29 cellular contexts compared by ENCODE assay signal in genomic region chr2:113079123-113079522, GRCh38. TPM values are rescaled to one million over a fixed set of nuclear protein-coding genes. Genes with fewer than 3 reads are reported as not detected.
DNase-seq lines count a peak whose midpoint lies in the region; ATAC-seq and TF ChIP-seq lines count a peak whose summit lies in the region.
"Had no signal": no experiment of that assay in that cellular context is flagged by ENCODE, and none has a peak within 500 bp of the region (broad histone marks: within the 10 kb centered on the region; RNA-seq: fewer than 3 reads in every experiment).

No MANE protein-coding gene starts in this region.

- H3K9me3 ChIP-seq in RWPE2 (ENCODE audit: severe bottlenecking) (no peaks in the 10 kb centered on the region), smooth muscle cell (replicated peaks; ENCODE audit: low read depth) (no peaks in the 10 kb centered on the region), vagina (no peaks in the 10 kb centered on the region)
- H3K9me3 ChIP-seq: right atrium auricular region, upper lobe of left lung had no signal

- DNase-seq in Daoy (ENCODE audit: low read depth) (peak; percentile 39), RWPE2 (ENCODE audit: low spot score) (no peak), islet precursor cell (peak; percentile 38), smooth muscle cell (lab: John Stamatoyannopoulos, UW; ENCODE audit: unreplicated experiment) (no peak), NCI-H82 treated with DMSO at 0.1 percent for 48 hours (lab: John Stamatoyannopoulos, UW; ENCODE audit: unreplicated experiment) (no peak), GM10266 (ENCODE audit: extremely low spot score) (no peak), vagina (ENCODE audit: extremely low spot score in 2 of 2) (no peak), Ammon's horn (ENCODE audit: low spot score) (no peak)
- DNase-seq: activated CD4-positive, alpha-beta T cell treated with anti-CD3 and anti-CD28 coated beads, Interleukin-2, amount 10 ng/mL, durations not matched to agents 24 days and 14 days; activated naive CD8-positive, alpha-beta T cell treated with anti-CD3 and anti-CD28 coated beads for 36 hours; CD4-positive, CD25-positive, alpha-beta regulatory T cell; cerebellar nuclear complex; GF-D8; naive thymus-derived CD4-positive, alpha-beta T cell; NCI-H187; NCI-H774; occipital lobe; SHP77 treated with DMSO at 0.1 percent for 48 hours; stimulated activated naive CD8-positive, alpha-beta T cell treated with anti-CD3 and anti-CD28 coated beads, Interleukin-15, amount 100 ng/mL, for 72 hours; T-helper 1 cell had no signal

- intact Hi-C loops in vagina (cut with DNase I), result no loop called here

- H3K4me3 ChIP-seq in RWPE2 (ENCODE audit: severe bottlenecking) (no peak overlapping the region), smooth muscle cell (no peak overlapping the region), vagina (no peak overlapping the region)
- H3K4me3 ChIP-seq: right atrium auricular region, upper lobe of left lung had no signal

- no peak overlapping the region for H3K4me2 ChIP-seq in smooth muscle cell
- H3K4me2 ChIP-seq: KMS-11 had no signal

- H3K4me1 ChIP-seq in RWPE2 (ENCODE audit: insufficient read depth, poor library complexity, severe bottlenecking), result peaks cover 26% of the 10 kb centered on the region
- H3K4me1 ChIP-seq in smooth muscle cell (ENCODE audit: low read depth), result no peaks in the 10 kb centered on the region
- no peaks in the 10 kb centered on the region for H3K4me1 ChIP-seq in vagina
- H3K4me1 ChIP-seq: right atrium auricular region had no signal

- H3K27me3 ChIP-seq in RWPE2 (ENCODE audit: insufficient read depth, poor library complexity, severe bottlenecking) (no peaks in the 10 kb centered on the region), smooth muscle cell (ENCODE audit: low read depth) (peaks cover 36% of the 10 kb centered on the region), vagina (no peaks in the 10 kb centered on the region)
- H3K27me3 ChIP-seq: right atrium auricular region, upper lobe of left lung had no signal

- no peak overlapping the region for H3K9ac ChIP-seq in smooth muscle cell (ENCODE audit: low read depth)
- H3K9ac ChIP-seq: KMS-11 had no signal

- H3F3A ChIP-seq in smooth muscle cell (ENCODE audit: low read depth), result peaks cover 4% of the 10 kb centered on the region

- WGBS in smooth muscle cell (ENCODE audit: low lambda C conversion rate), result 70% methylated on average over 4 of the region's 4 CpGs

- H2AFZ ChIP-seq in smooth muscle cell (ENCODE audit: low read depth), result no peak overlapping the region

- H3K79me2 ChIP-seq in smooth muscle cell (ENCODE audit: low read depth), result no peaks in the 10 kb centered on the region

- TF ChIP-seq POLR2A in vagina (IDR thresholded peaks at IDR 0.05), result no peak

- no peaks in the 10 kb centered on the region for H4K20me1 ChIP-seq in smooth muscle cell (ENCODE audit: low read depth)

- peak overlapping the region; percentile 86 for H3K27ac ChIP-seq in RWPE2 (ENCODE audit: poor library complexity, severe bottlenecking)
- peak overlapping the region; percentile 49 for H3K27ac ChIP-seq in smooth muscle cell (ENCODE audit: low read depth)
- no peak overlapping the region for H3K27ac ChIP-seq in vagina
- H3K27ac ChIP-seq: KMS-11, right atrium auricular region had no signal

- no peaks in the 10 kb centered on the region for H3K36me3 ChIP-seq in RWPE2 (ENCODE audit: low read depth)
- no peaks in the 10 kb centered on the region for H3K36me3 ChIP-seq in smooth muscle cell (ENCODE audit: low read depth)
- H3K36me3 ChIP-seq in vagina, result no peaks in the 10 kb centered on the region
- H3K36me3 ChIP-seq: right atrium auricular region, upper lobe of left lung had no signal

- no peak for TF ChIP-seq CTCF in RWPE2 (IDR thresholded peaks at IDR 0.05; ENCODE audit: poor library complexity, severe bottlenecking)
- TF ChIP-seq CTCF in smooth muscle cell (IDR thresholded peaks at IDR 0.05; ENCODE audit: borderline replicate concordance, insufficient read depth, poor library complexity, severe bottlenecking), result no peak
- TF ChIP-seq CTCF in GM10266 (IDR thresholded peaks at IDR 0.05; ENCODE audit: control insufficient read depth, insufficient read depth, low read depth, missing control alignments), result no peak
- no peak for TF ChIP-seq CTCF in vagina (IDR thresholded peaks at IDR 0.05)

- peak; percentile 21 for ATAC-seq in RWPE2 (ENCODE audit: low read depth)
- ATAC-seq: naive thymus-derived CD4-positive, alpha-beta T cell; stimulated activated naive CD8-positive, alpha-beta T cell treated with anti-CD3 and anti-CD28 coated beads, Interleukin-15, amount 100 ng/mL, for 72 hours had no signal

RNA-seq across cellular contexts. Expression of gene IL1F10, which starts 11.4 kb away (rescaled TPM):
- not detected in 2 replicates for total RNA-seq in Daoy (2014; rRNA removed; shearing (Covaris generic))
- total RNA-seq in smooth muscle cell (not detected in 2 replicates), vagina (not detected)
- polyA plus RNA-seq in smooth muscle cell, result not detected in 2 replicates
- total RNA-seq: activated CD4-positive, alpha-beta T cell treated with anti-CD3 and anti-CD28 coated beads, Interleukin-2, amount 10 ng/mL, durations not matched to agents 24 days and 14 days; activated naive CD8-positive, alpha-beta T cell treated with anti-CD3 and anti-CD28 coated beads for 36 hours; activated T-helper 2 cell treated with anti-CD3 and anti-CD28 coated beads, Interferon-gamma antibody, Interleukin-2, Interleukin-4, amounts not matched to agents 10 μg/mL and 5 μg/mL and 100 μg/mL, durations not matched to agents 14 hours and 24 hours and 36 hours; CD4-positive, CD25-positive, alpha-beta regulatory T cell; epithelial cell of proximal tubule; frontal cortex; HT1080; lung microvascular endothelial cell; naive thymus-derived CD4-positive, alpha-beta T cell; occipital lobe; OCI-LY7; right atrium auricular region; upper lobe of left lung had no signal
- polyA plus RNA-seq: CD4-positive, CD25-positive, alpha-beta regulatory T cell; naive thymus-derived CD4-positive, alpha-beta T cell had no signal

RNA-seq across cellular contexts. Expression of gene IL36RN, which starts 20.1 kb away (rescaled TPM):
- total RNA-seq in Daoy (2014; rRNA removed; shearing (Covaris generic)), result not detected in 2 replicates
- 7.8 and 10.7 TPM in 2 replicates for total RNA-seq in smooth muscle cell
- polyA plus RNA-seq in smooth muscle cell, result 1.5 and 5.6 TPM in 2 replicates
- total RNA-seq in vagina, result 0.25 TPM
- total RNA-seq: activated CD4-positive, alpha-beta T cell treated with anti-CD3 and anti-CD28 coated beads, Interleukin-2, amount 10 ng/mL, durations not matched to agents 24 days and 14 days; activated naive CD8-positive, alpha-beta T cell treated with anti-CD3 and anti-CD28 coated beads for 36 hours; activated T-helper 2 cell treated with anti-CD3 and anti-CD28 coated beads, Interferon-gamma antibody, Interleukin-2, Interleukin-4, amounts not matched to agents 10 μg/mL and 5 μg/mL and 100 μg/mL, durations not matched to agents 14 hours and 24 hours and 36 hours; CD4-positive, CD25-positive, alpha-beta regulatory T cell; epithelial cell of proximal tubule; frontal cortex; HT1080; lung microvascular endothelial cell; occipital lobe; OCI-LY7; right atrium auricular region; upper lobe of left lung had no signal
- polyA plus RNA-seq: CD4-positive, CD25-positive, alpha-beta regulatory T cell; naive thymus-derived CD4-positive, alpha-beta T cell had no signal

RNA-seq across cellular contexts. Expression of gene IL36B, which starts 26.5 kb away (rescaled TPM):
- not detected in 2 replicates for total RNA-seq in Daoy (2014; rRNA removed; shearing (Covaris generic))
- total RNA-seq in smooth muscle cell (not detected in 2 replicates), vagina (not detected)
- not detected in 2 replicates for polyA plus RNA-seq in smooth muscle cell
- total RNA-seq: activated CD4-positive, alpha-beta T cell treated with anti-CD3 and anti-CD28 coated beads, Interleukin-2, amount 10 ng/mL, durations not matched to agents 24 days and 14 days; activated naive CD8-positive, alpha-beta T cell treated with anti-CD3 and anti-CD28 coated beads for 36 hours; activated T-helper 2 cell treated with anti-CD3 and anti-CD28 coated beads, Interferon-gamma antibody, Interleukin-2, Interleukin-4, amounts not matched to agents 10 μg/mL and 5 μg/mL and 100 μg/mL, durations not matched to agents 14 hours and 24 hours and 36 hours; CD4-positive, CD25-positive, alpha-beta regulatory T cell; epithelial cell of proximal tubule; frontal cortex; HT1080; lung microvascular endothelial cell; naive thymus-derived CD4-positive, alpha-beta T cell; occipital lobe; OCI-LY7; right atrium auricular region; upper lobe of left lung had no signal
- polyA plus RNA-seq: CD4-positive, CD25-positive, alpha-beta regulatory T cell; naive thymus-derived CD4-positive, alpha-beta T cell had no signal

RNA-seq across cellular contexts. Expression of gene IL1RN, which starts 48.3 kb away (rescaled TPM):
- not detected in 2 replicates for total RNA-seq in Daoy (2014; rRNA removed; shearing (Covaris generic))
- total RNA-seq in smooth muscle cell (1.1 and 2.2 TPM in 2 replicates), vagina (253 TPM)
- polyA plus RNA-seq in smooth muscle cell, result 2.0 and 3.3 TPM in 2 replicates
- total RNA-seq: CD4-positive, CD25-positive, alpha-beta regulatory T cell; frontal cortex; HT1080; lung microvascular endothelial cell; occipital lobe; OCI-LY7 had no signal
- polyA plus RNA-seq: naive thymus-derived CD4-positive, alpha-beta T cell had no signal

Comparison
In these comparisons a context has a peak if more than half of its experiments do, and no peak if none do; other contexts are left out.
1. DNase-seq: peak in Daoy (single experiment) and islet precursor cell (single experiment); none in RWPE2 (single experiment), smooth muscle cell (single experiment), NCI-H82 treated with DMSO at 0.1 percent for 48 hours (single experiment), GM10266 (single experiment), vagina (0 of 2) and Ammon's horn (single experiment).